18 cellular contexts compared by ENCODE assay signal in genomic region chr3:105456017-105456416, GRCh38.
"Had no signal": no experiment of that assay in that cellular context is flagged by ENCODE, and none has a peak within 500 bp of the region (broad histone marks: within the 10 kb centered on the region; RNA-seq: fewer than 3 reads in every experiment).

No MANE protein-coding gene starts in this region.

- ATAC-seq: gastrocnemius medialis; heart left ventricle; left cardiac atrium; stimulated activated naive CD8-positive, alpha-beta T cell treated with anti-CD3 and anti-CD28 coated beads, Interleukin-15, Interleukin-2, amounts not matched to agents 100 U/mL and 50 U/mL, for 24 hours had no signal

- H3K4me1 ChIP-seq: gastrocnemius medialis, vagina had no signal

- H3K4me3 ChIP-seq: esophagus muscularis mucosa, gastrocnemius medialis, heart left ventricle, spleen, vagina had no signal

- H3K36me3 ChIP-seq: esophagus muscularis mucosa, gastrocnemius medialis, heart left ventricle, spleen, vagina had no signal

- DNase-seq: activated gamma-delta T cell treated with Interleukin-2 at 50 U/mL for 16 hours; activated T-cell treated with anti-CD3 and anti-CD28 coated beads, Interleukin-2, amount 50 U/mL, for 1 hour; aorta; central memory CD4-positive, alpha-beta T cell; gastrocnemius medialis; heart left ventricle; left cardiac atrium; naive B cell; retina; stimulated activated CD4-positive, alpha-beta T cell treated with anti-CD3 and anti-CD28 coated beads, Interleukin-4, amount 100 ng/mL, for 24 hours; stimulated activated naive CD8-positive, alpha-beta T cell treated with anti-CD3 and anti-CD28 coated beads, Interleukin-15, Interleukin-2, amounts not matched to agents 100 U/mL and 50 U/mL, for 24 hours; T-helper 1 cell had no signal

- H3K27me3 ChIP-seq: esophagus muscularis mucosa, gastrocnemius medialis, heart left ventricle, spleen, vagina had no signal

- FAIRE-seq: colon, islet of Langerhans, TTC549 had no signal

- H3K9me3 ChIP-seq: esophagus muscularis mucosa, gastrocnemius medialis, vagina had no signal

- H3K27ac ChIP-seq: esophagus muscularis mucosa, gastrocnemius medialis, heart left ventricle, spleen, vagina had no signal
